Comparison of ENCODE assay signal across 17 cellular contexts in the genomic region with DNA sequence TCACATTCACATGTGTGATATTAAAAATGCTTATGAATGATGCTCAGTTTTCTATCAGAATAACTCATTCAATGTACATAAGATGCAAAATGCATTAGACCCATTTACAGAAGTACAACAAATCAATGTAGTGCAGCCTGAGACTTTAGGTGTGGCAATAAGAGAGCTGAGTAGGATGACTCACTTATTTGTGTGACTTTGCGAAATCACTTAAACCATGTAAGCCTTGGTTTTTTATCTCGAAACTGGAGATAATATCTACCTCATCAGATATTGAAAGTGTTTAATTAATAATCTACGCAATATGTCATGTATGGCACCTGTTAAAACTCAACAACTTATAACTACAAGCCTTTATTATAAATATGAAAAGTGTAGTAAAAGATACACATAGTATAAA.
A peak's percentile ranks its signal among the peaks of the same experiment; 100 is the strongest.
DNase-seq lines count a peak whose midpoint lies in the region; ATAC-seq and TF ChIP-seq lines count a peak whose summit lies in the region.
"Had no signal": no experiment of that assay in that cellular context is flagged by ENCODE, and none has a peak within 500 bp of the region (broad histone marks: within the 10 kb centered on the region; RNA-seq: fewer than 3 reads in every experiment).

No MANE protein-coding gene starts in this region.

- H3K4me2 ChIP-seq in SK-N-SH, result no peak overlapping the region
- H3K4me2 ChIP-seq in fibroblast of lung (ENCODE audit: extremely low read depth, insufficient read depth, low read length), result no peak overlapping the region

- H3K36me3 Mint-ChIP-seq in CD14-positive monocyte, result no peaks in the 10 kb centered on the region
- H3K36me3 Mint-ChIP-seq: IgD-negative memory B cell had no signal

- H3K9me2 ChIP-seq in SK-N-SH, result no peaks in the 10 kb centered on the region

- H3K27me3 Mint-ChIP-seq in CD14-positive monocyte (ENCODE audit: low read depth in 3 of 3), result no peaks in the 10 kb centered on the region
- H3K27me3 Mint-ChIP-seq: IgD-negative memory B cell had no signal

- no peak overlapping the region for H3K27ac ChIP-seq in SK-N-SH (ENCODE audit: low read depth in 2 of 2, low read length in 1 of 2)
- no peak overlapping the region for H3K27ac ChIP-seq in RWPE1
- no peak overlapping the region for H3K27ac ChIP-seq in fibroblast of lung (ENCODE audit: insufficient read depth, low read length)
- H3K27ac ChIP-seq: cardiac muscle cell, neutrophil had no signal

- H2AFZ ChIP-seq in SK-N-SH (ENCODE audit: low read depth), result no peak overlapping the region
- H2AFZ ChIP-seq in fibroblast of lung (ENCODE audit: low read length), result no peak overlapping the region

- H3K9me3 Mint-ChIP-seq in CD14-positive monocyte, result no peaks in the 10 kb centered on the region

- no peaks in the 10 kb centered on the region for H4K20me1 ChIP-seq in SK-N-SH (ENCODE audit: insufficient read depth)
- no peaks in the 10 kb centered on the region for H4K20me1 ChIP-seq in fibroblast of lung (ENCODE audit: control insufficient read depth, extremely low read depth, insufficient read depth, low read length)

- TF ChIP-seq RAD21 in SK-N-SH (IDR thresholded peaks at IDR 0.05; ENCODE audit: low read length), result no peak

- H3K9me3 ChIP-seq in SK-N-SH (no peaks in the 10 kb centered on the region), fibroblast of lung (ENCODE audit: control insufficient read depth, insufficient read depth, low read depth, low read length) (no peaks in the 10 kb centered on the region)
- H3K9me3 ChIP-seq: neutrophil had no signal

- POLR2A ChIA-PET in SK-N-SH (lab: Yijun Ruan, JAX), result no interaction called here
- POLR2A ChIA-PET in RWPE1 (lab: Yijun Ruan, JAX; ENCODE audit: low non-redundant PET), result no interaction called here

- TF ChIP-seq EP300 in SK-N-SH (IDR thresholded peaks at IDR 0.05; ENCODE audit: borderline replicate concordance in 1 of 2, low read depth in 1 of 2, low read length in 1 of 2), result no peak

- DNase-seq in SK-N-SH, result no peak
- DNase-seq in RWPE1 (ENCODE audit: low spot score), result peak; percentile 55
- DNase-seq in fibroblast of lung (ENCODE audit: low read depth in 2 of 2), result peak; percentile 70 to 78
- DNase-seq in NCI-H2029 treated with DMSO at 0.1 percent for 48 hours (lab: John Stamatoyannopoulos, UW), result no peak
- no peak for DNase-seq in CD14-positive monocyte (ENCODE audit: low spot score)
- no peak for DNase-seq in Ammon's horn (ENCODE audit: low spot score)
- DNase-seq in NCI-H82 (lab: John Stamatoyannopoulos, UW), result no peak
- DNase-seq: activated CD8-positive, alpha-beta T cell treated with anti-CD3 and anti-CD28 coated beads, Interleukin-2, amount 10 ng/mL, durations not matched to agents 7 days and 5 days; activated gamma-delta T cell; NCI-H146; NCI-H774; SHP77 treated with DMSO at 0.1 percent for 48 hours; small intestine had no signal

- no peak overlapping the region for H3K4me3 Mint-ChIP-seq in CD14-positive monocyte
- H3K4me3 Mint-ChIP-seq: activated CD8-positive, alpha-beta T cell treated with anti-CD3 and anti-CD28 coated beads, Interleukin-2, amount 10 ng/mL, durations not matched to agents 7 days and 5 days; IgD-negative memory B cell had no signal

- H3K4me1 Mint-ChIP-seq in CD14-positive monocyte, result no peaks in the 10 kb centered on the region
- H3K4me1 Mint-ChIP-seq: IgD-negative memory B cell had no signal

- H3K9ac ChIP-seq in SK-N-SH (no peak overlapping the region), fibroblast of lung (ENCODE audit: insufficient read depth, low read length) (no peak overlapping the region)

- H3K4me3 ChIP-seq in SK-N-SH (ENCODE audit: low read depth in 2 of 2, low read length in 1 of 2), result no peak overlapping the region
- no peak overlapping the region for H3K4me3 ChIP-seq in fibroblast of lung (replicated peaks in 1 of 4; ENCODE audit: control extremely low read depth in 1 of 4, insufficient read depth in 1 of 4, low read depth in 3 of 4, low read length in 4 of 4)
- H3K4me3 ChIP-seq: cardiac muscle cell had no signal

- no peak overlapping the region for H3K27ac Mint-ChIP-seq in CD14-positive monocyte
- H3K27ac Mint-ChIP-seq: activated CD8-positive, alpha-beta T cell treated with anti-CD3 and anti-CD28 coated beads, Interleukin-2, amount 10 ng/mL, durations not matched to agents 7 days and 5 days; IgD-negative memory B cell had no signal

- intact Hi-C loops in CD14-positive monocyte (cut with micrococcal nuclease), result no loop called here

- CTCF ChIA-PET in SK-N-SH (lab: Yijun Ruan, JAX), result no interaction called here
- CTCF ChIA-PET in RWPE1 (lab: Yijun Ruan, JAX), result no interaction called here

- peaks cover 0 to 3% of the 10 kb centered on the region in 2 experiments; a peak in 2 of 4 replicates for H3K4me1 ChIP-seq in SK-N-SH (ENCODE audit: control insufficient read depth in 1 of 2, insufficient read depth in 2 of 2, low read depth in 1 of 2, low read length in 1 of 2)
- no peaks in the 10 kb centered on the region for H3K4me1 ChIP-seq in fibroblast of lung (ENCODE audit: control insufficient read depth, extremely low read depth, insufficient read depth, low read length)

- H3K36me3 ChIP-seq in SK-N-SH (replicated peaks in 1 of 2; ENCODE audit: control insufficient read depth in 1 of 2, insufficient read depth in 2 of 2, low read length in 1 of 2) (no peaks in the 10 kb centered on the region), fibroblast of lung (ENCODE audit: control insufficient read depth, insufficient read depth, low read length) (no peaks in the 10 kb centered on the region)
- H3K36me3 ChIP-seq: cardiac muscle cell, neutrophil had no signal

- H3K27me3 ChIP-seq in SK-N-SH (ENCODE audit: insufficient read depth), result no peaks in the 10 kb centered on the region
- H3K27me3 ChIP-seq in fibroblast of lung (ENCODE audit: control insufficient read depth, insufficient read depth, low read length), result no peaks in the 10 kb centered on the region
- H3K27me3 ChIP-seq: cardiac muscle cell, neutrophil had no signal

- no peaks in the 10 kb centered on the region for H3F3A ChIP-seq in SK-N-SH (replicated peaks; ENCODE audit: insufficient read depth)

- TF ChIP-seq CTCF in SK-N-SH (IDR thresholded peaks at IDR 0.05) (no peak), RWPE1 (conservative IDR thresholded peaks at IDR 0.05; ENCODE audit: low read depth) (no peak), fibroblast of lung (conservative IDR thresholded peaks at IDR 0.05 in 1 of 2, IDR thresholded peaks at IDR 0.05 in 1 of 2; ENCODE audit: low read depth in 1 of 2, low read length in 2 of 2) (no peak), CD14-positive monocyte (IDR thresholded peaks at IDR 0.05) (no peak)

- H3K79me2 ChIP-seq in SK-N-SH (ENCODE audit: insufficient read depth) (no peaks in the 10 kb centered on the region), fibroblast of lung (ENCODE audit: control insufficient read depth, insufficient read depth, low read length) (no peaks in the 10 kb centered on the region)

- no peak for ATAC-seq in SK-N-SH treated with all-trans-retinoic acid at 6 μM for 48 hours
- ATAC-seq: activated CD8-positive, alpha-beta T cell treated with anti-CD3 and anti-CD28 coated beads, Interleukin-2, amount 10 ng/mL, durations not matched to agents 7 days and 5 days had no signal

- WGBS in SK-N-SH (ENCODE audit: low lambda C conversion rate), result 50% methylated on average over 3 of the region's 3 CpGs

TF ChIP-seq in SK-N-SH treated with all-trans-retinoic acid at 6 μM for 48 hours, 23 proteins besides CTCF, POLR2A, EP300 and RAD21:
- TF ChIP-seq, protein P1, sequence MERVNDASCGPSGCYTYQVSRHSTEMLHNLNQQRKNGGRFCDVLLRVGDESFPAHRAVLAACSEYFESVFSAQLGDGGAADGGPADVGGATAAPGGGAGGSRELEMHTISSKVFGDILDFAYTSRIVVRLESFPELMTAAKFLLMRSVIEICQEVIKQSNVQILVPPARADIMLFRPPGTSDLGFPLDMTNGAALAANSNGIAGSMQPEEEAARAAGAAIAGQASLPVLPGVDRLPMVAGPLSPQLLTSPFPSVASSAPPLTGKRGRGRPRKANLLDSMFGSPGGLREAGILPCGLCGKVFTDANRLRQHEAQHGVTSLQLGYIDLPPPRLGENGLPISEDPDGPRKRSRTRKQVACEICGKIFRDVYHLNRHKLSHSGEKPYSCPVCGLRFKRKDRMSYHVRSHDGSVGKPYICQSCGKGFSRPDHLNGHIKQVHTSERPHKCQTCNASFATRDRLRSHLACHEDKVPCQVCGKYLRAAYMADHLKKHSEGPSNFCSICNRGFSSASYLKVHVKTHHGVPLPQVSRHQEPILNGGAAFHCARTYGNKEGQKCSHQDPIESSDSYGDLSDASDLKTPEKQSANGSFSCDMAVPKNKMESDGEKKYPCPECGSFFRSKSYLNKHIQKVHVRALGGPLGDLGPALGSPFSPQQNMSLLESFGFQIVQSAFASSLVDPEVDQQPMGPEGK (CRISPR knock-in tag; IDR thresholded peaks at IDR 0.05; ENCODE audit: borderline replicate concordance), result no peak
- TF ChIP-seq ISL1 (CRISPR knock-in tag; IDR thresholded peaks at IDR 0.05), result peak; percentile 50

TF ChIP-seq in SK-N-SH, 30 proteins besides CTCF, POLR2A, EP300 and RAD21:
- TF ChIP-seq TCF12 (IDR thresholded peaks at IDR 0.05) (no peak), SMC3 (IDR thresholded peaks at IDR 0.05; ENCODE audit: low read depth, low read length) (no peak), POLR2AphosphoS5 (IDR thresholded peaks at IDR 0.05; ENCODE audit: low read depth, low read length) (no peak), MXI1 (IDR thresholded peaks at IDR 0.05; ENCODE audit: low read depth, low read length) (no peak), GABPA (IDR thresholded peaks at IDR 0.05; ENCODE audit: low read depth) (no peak)
- TF ChIP-seq, protein P2, sequence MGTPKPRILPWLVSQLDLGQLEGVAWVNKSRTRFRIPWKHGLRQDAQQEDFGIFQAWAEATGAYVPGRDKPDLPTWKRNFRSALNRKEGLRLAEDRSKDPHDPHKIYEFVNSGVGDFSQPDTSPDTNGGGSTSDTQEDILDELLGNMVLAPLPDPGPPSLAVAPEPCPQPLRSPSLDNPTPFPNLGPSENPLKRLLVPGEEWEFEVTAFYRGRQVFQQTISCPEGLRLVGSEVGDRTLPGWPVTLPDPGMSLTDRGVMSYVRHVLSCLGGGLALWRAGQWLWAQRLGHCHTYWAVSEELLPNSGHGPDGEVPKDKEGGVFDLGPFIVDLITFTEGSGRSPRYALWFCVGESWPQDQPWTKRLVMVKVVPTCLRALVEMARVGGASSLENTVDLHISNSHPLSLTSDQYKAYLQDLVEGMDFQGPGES (IDR thresholded peaks at IDR 0.05; ENCODE audit: low read depth, low read length), result no peak

Comparison
In these comparisons a context has a peak if more than half of its experiments do, and no peak if none do; other contexts are left out.
1. DNase-seq: peak in RWPE1 (single experiment) and fibroblast of lung (2 of 2); none in SK-N-SH (single experiment), NCI-H2029 treated with DMSO at 0.1 percent for 48 hours (single experiment), CD14-positive monocyte (single experiment), Ammon's horn (single experiment) and NCI-H82 (single experiment).